Comparison of ENCODE assay signal across 8 cellular contexts in the genomic region with DNA sequence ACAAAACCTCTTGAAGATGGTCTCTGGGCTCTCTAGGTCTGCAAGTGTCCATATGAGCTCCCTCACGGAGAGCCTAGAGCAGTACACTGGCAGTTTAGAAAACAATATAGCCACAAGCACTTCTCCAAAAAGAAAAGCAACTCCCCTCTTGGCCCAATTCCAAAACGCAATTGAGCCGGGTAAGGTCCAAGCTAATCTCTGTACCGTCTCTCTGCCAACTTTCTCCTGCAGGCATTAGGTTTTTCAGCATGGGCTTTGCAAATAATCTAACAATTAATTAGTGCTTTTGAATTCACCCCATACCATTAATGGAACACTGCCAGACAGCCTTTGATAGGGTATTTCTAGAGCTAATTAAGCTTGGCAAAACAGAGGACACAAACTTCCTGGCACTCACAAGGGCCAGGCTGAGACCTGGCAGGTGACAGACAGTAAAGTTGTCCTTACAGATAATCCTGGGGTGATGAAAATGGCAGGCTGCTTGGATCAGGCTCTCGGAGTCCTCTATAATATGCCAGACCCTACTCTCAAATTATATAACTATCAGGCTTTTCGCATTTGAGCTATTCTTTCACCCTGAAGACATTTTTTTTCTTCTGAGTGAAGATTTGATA. TPM values are rescaled to one million over a fixed set of nuclear protein-coding genes. Genes with fewer than 3 reads are reported as not detected.
DNase-seq lines count a peak whose midpoint lies in the region; ATAC-seq and TF ChIP-seq lines count a peak whose summit lies in the region.

No MANE protein-coding gene starts in this region.

- no peak for ATAC-seq in natural killer cell treated with Interleukin-12 subunit alpha and Interleukin-12 subunit beta and Interleukin-15 and Interleukin-18, amount 100 ng/mL, for 72 hours
- ATAC-seq in GM19351 (IDR thresholded peaks at IDR 0.05; ENCODE audit: unreplicated experiment): no peak

- H3K9me3 ChIP-seq in colonic mucosa: no peaks in the 10 kb centered on the region

- peaks cover 7% of the 10 kb centered on the region for H3K4me1 ChIP-seq in colonic mucosa

- H3K9ac ChIP-seq in colonic mucosa (ENCODE audit: low read depth in 2 of 2, low read length in 2 of 2): no peak overlapping the region

- DNase-seq in Daoy (ENCODE audit: low read depth) (peak; percentile 71), NCI-H2196 (lab: John Stamatoyannopoulos, UW; ENCODE audit: unreplicated experiment) (peak; percentile 91), colonic mucosa (peak; percentile 81), CD14-positive monocyte (ENCODE audit: low spot score) (no peak), SK-N-DZ (ENCODE audit: low spot score) (no peak)
- DNase-seq in natural killer cell treated with Interleukin-12 subunit alpha and Interleukin-12 subunit beta and Interleukin-15 and Interleukin-18, amount 100 ng/mL, for 72 hours (ENCODE audit: low spot score): no peak
- DNase-seq in stimulated activated naive CD4-positive, alpha-beta T cell (lab: John Stamatoyannopoulos, UW): no peak

- peak overlapping the region; percentile 14 for H3K27ac ChIP-seq in colonic mucosa

- H3K27me3 Mint-ChIP-seq in natural killer cell treated with Interleukin-12 subunit alpha and Interleukin-12 subunit beta and Interleukin-15 and Interleukin-18, amount 100 ng/mL, for 72 hours: no peaks in the 10 kb centered on the region
- peaks cover 2 to 5% (median 2%) of the 10 kb centered on the region in 3 donors for H3K27me3 Mint-ChIP-seq in CD14-positive monocyte (ENCODE audit: low read depth in 3 of 3)

- H3K36me3 Mint-ChIP-seq in natural killer cell treated with Interleukin-12 subunit alpha and Interleukin-12 subunit beta and Interleukin-15 and Interleukin-18, amount 100 ng/mL, for 72 hours: no peaks in the 10 kb centered on the region
- no peaks in the 10 kb centered on the region for H3K36me3 Mint-ChIP-seq in CD14-positive monocyte

- no peaks in the 10 kb centered on the region for H3K27me3 ChIP-seq in colonic mucosa

- no peaks in the 10 kb centered on the region for H3K36me3 ChIP-seq in colonic mucosa

- peak overlapping the region; percentile 48 to 83 for H3K27ac Mint-ChIP-seq in natural killer cell treated with Interleukin-12 subunit alpha and Interleukin-12 subunit beta and Interleukin-15 and Interleukin-18, amount 100 ng/mL, for 72 hours
- H3K27ac Mint-ChIP-seq in CD14-positive monocyte: no peak overlapping the region

- no peak overlapping the region for H3K4me3 ChIP-seq in colonic mucosa

- H3K9me3 Mint-ChIP-seq in natural killer cell treated with Interleukin-12 subunit alpha and Interleukin-12 subunit beta and Interleukin-15 and Interleukin-18, amount 100 ng/mL, for 72 hours: no peaks in the 10 kb centered on the region
- peaks cover 0 to 7% (median 3%) of the 10 kb centered on the region in 7 donors for H3K9me3 Mint-ChIP-seq in CD14-positive monocyte

- intact Hi-C loops in colonic mucosa (cut with DNase I) (no loop called here), CD14-positive monocyte (cut with micrococcal nuclease) (no loop called here)

- H3K4me1 Mint-ChIP-seq in natural killer cell treated with Interleukin-12 subunit alpha and Interleukin-12 subunit beta and Interleukin-15 and Interleukin-18, amount 100 ng/mL, for 72 hours (ENCODE audit: low read depth in 2 of 2): peaks cover 68 to 75% of the 10 kb centered on the region in 2 donors
- H3K4me1 Mint-ChIP-seq in CD14-positive monocyte: peaks cover 4% of the 10 kb centered on the region

- H3K4me3 Mint-ChIP-seq in natural killer cell treated with Interleukin-12 subunit alpha and Interleukin-12 subunit beta and Interleukin-15 and Interleukin-18, amount 100 ng/mL, for 72 hours: no peak overlapping the region
- H3K4me3 Mint-ChIP-seq in CD14-positive monocyte: no peak overlapping the region

- TF ChIP-seq CTCF in colonic mucosa (IDR thresholded peaks at IDR 0.05) (no peak), CD14-positive monocyte (IDR thresholded peaks at IDR 0.05) (no peak)

RNA-seq across cellular contexts. Expression of a gene that starts 39.8 kb away (rescaled TPM):
- 1.6 and 20.5 TPM in 2 replicates for total RNA-seq in Daoy (2014; rRNA removed; shearing (Covaris generic))
- 10 to 100 TPM in 1 of 2 donors, 1 to 10 TPM in 1; 8.4 to 16.0 TPM for total RNA-seq in colonic mucosa
- 100 to 1,000 TPM in 1 of 2 donors, 10 to 100 TPM in 1; 67.6 to 157 TPM for total RNA-seq in natural killer cell treated with Interleukin-12 subunit alpha and Interleukin-12 subunit beta and Interleukin-15 and Interleukin-18, amount 100 ng/mL, for 72 hours
- under 1 TPM; 0.20 to 0.28 TPM for polyA plus RNA-seq in CD14-positive monocyte
- polyA plus RNA-seq in SK-N-DZ (2014; cell fraction: cytosol; rRNA removed): 0.42 and 0.68 TPM in 2 replicates
- 0.62 and 0.70 TPM in 2 replicates for polyA plus RNA-seq in SK-N-DZ (2014; cell fraction: nucleus; rRNA removed)

Comparison
In these comparisons a context has a peak if more than half of its experiments do, and no peak if none do; other contexts are left out.
1. DNase-seq: peak in Daoy (single experiment), NCI-H2196 (single experiment) and colonic mucosa (single experiment); none in natural killer cell treated with Interleukin-12 subunit alpha and Interleukin-12 subunit beta and Interleukin-15 and Interleukin-18, amount 100 ng/mL, for 72 hours (single experiment), CD14-positive monocyte (single experiment), stimulated activated naive CD4-positive, alpha-beta T cell (0 of 6) and SK-N-DZ (single experiment).
2. H3K27ac Mint-ChIP-seq: peak in natural killer cell treated with Interleukin-12 subunit alpha and Interleukin-12 subunit beta and Interleukin-15 and Interleukin-18, amount 100 ng/mL, for 72 hours (2 of 2); none in CD14-positive monocyte (0 of 7).